In the genomic region with DNA sequence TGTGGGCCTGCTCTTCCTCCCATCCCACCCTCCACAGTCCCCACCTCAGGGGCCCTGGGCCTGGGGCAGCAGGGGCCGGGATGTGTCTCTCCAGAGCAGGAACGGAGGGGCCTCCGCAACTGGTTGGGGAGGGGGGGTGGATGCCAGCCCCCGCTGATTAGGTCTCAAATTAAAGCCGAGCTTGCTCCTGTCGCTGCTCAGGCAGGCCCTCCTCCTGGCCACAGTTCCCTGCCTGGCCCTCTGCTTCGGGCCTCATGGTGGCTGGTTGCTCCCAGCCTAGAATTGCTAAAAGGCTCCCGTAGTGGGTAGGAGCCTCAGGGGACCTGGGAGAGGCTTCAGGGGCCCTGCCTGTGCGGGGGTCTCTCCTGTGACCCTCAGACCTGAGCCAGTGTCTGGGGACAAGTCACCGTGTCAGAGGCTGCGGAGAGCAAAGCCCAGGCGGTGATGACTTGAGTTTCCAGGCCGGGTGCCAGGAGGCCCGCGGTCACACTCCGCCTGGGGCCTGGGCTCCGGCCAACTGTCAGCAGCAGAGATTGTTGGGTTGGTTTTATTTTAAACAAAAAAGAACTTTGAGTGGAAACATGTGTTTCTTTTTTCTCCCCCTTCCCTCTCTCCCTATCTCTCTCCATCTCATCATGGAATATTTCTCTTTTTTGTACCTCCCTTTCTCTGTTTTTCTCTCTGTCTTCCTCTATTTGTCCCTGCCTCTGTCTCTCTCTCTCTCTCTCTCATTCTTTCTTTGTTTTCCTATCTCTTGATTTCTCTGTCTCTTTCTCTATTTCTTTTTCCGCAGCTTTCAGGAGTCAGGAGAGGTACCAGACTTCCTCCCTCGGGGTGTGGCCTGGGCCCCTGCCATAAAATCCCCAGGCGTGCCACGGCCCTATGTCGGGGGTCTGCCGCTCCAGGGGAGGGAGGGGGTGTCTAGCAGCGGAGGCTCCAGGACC, we compare ENCODE assay signal across 2 cellular contexts.
TF ChIP-seq lines count a peak whose summit lies in the region.

No MANE protein-coding gene starts in this region.

TF ChIP-seq in endothelial cell of umbilical vein, 7 proteins besides CTCF, POLR2A, EP300 and RAD21:
- TF ChIP-seq POLR2AphosphoS5 (IDR thresholded peaks at IDR 0.05; ENCODE audit: insufficient read depth, low read depth, low read length) (peak; percentile 51), MAX (IDR thresholded peaks at IDR 0.05; ENCODE audit: insufficient read depth, insufficient read length) (no peak), GATA2 (IDR thresholded peaks at IDR 0.05; ENCODE audit: insufficient read depth, insufficient read length, low read depth, low read length) (peak; percentile 14), FOS (IDR thresholded peaks at IDR 0.05; ENCODE audit: borderline replicate concordance, insufficient read depth, low read length) (peak; percentile 38)

TF ChIP-seq in GM12891, 5 proteins besides CTCF, POLR2A, EP300 and RAD21 (continued from another document):
- TF ChIP-seq SPI1 (IDR thresholded peaks at IDR 0.05; ENCODE audit: low read depth, low read length) (no peak), PAX5 (IDR thresholded peaks at IDR 0.05; ENCODE audit: insufficient read depth, low read length, severe bottlenecking) (no peak), TAF1 (IDR thresholded peaks at IDR 0.05; ENCODE audit: low read depth, low read length) (no peak), POU2F2 (IDR thresholded peaks at IDR 0.05; ENCODE audit: low read depth, low read length) (no peak)
